Comparison of ENCODE assay signal across 13 cellular contexts in genomic region chr7:52917982-52918578, GRCh38.
A peak's percentile ranks its signal among the peaks of the same experiment; 100 is the strongest.
DNase-seq lines count a peak whose midpoint lies in the region; ATAC-seq and TF ChIP-seq lines count a peak whose summit lies in the region.
"Had no signal": no experiment of that assay in that cellular context is flagged by ENCODE, and none has a peak within 500 bp of the region (broad histone marks: within the 10 kb centered on the region; RNA-seq: fewer than 3 reads in every experiment).

No MANE protein-coding gene starts in this region.

- 0 out of 2 replicates have a peak, but pooled peaks have one; percentile 9 for TF ChIP-seq CTCF in GM12874 (IDR thresholded peaks at IDR 0.05; ENCODE audit: insufficient read depth, low read depth, low read length)

- intact Hi-C loops in left colon (cut with DNase I, micrococcal nuclease): no loop called here
- intact Hi-C loops in posterior vena cava (cut with DNase I): no loop called here

- peak; percentile 48 for ATAC-seq in left colon
- ATAC-seq: naive thymus-derived CD4-positive, alpha-beta T cell; stimulated activated naive CD8-positive, alpha-beta T cell treated with anti-CD3 and anti-CD28 coated beads, Interleukin-15, Interleukin-2, amounts not matched to agents 100 U/mL and 50 U/mL, for 24 hours had no signal

- DNase-seq in HT1080 (ENCODE audit: low read depth) (peak; percentile 7), SW480 (ENCODE audit: low spot score) (peak; percentile 26), left colon (peak in 1 of 2 donors; percentile 18), posterior vena cava (ENCODE audit: low spot score) (no peak), UCSD-AML1 (lab: John Stamatoyannopoulos, UW; ENCODE audit: unreplicated experiment) (no peak)
- no peak for DNase-seq in stimulated activated CD4-positive, alpha-beta T cell treated with anti-CD3 and anti-CD28 coated beads, Interleukin-12 subunit alpha, Interleukin-12 subunit beta, amount 100 ng/mL, for 4 hours
- no peak for DNase-seq in stimulated activated CD4-positive, alpha-beta T cell treated with anti-CD3 and anti-CD28 coated beads, Interleukin-2, amount 100 ng/mL, for 48 hours
- DNase-seq: activated naive CD8-positive, alpha-beta T cell treated with anti-CD3 and anti-CD28 coated beads, Interleukin-2, amount 10 ng/mL, durations not matched to agents 7 days and 5 days; effector CD8-positive, alpha-beta T cell; naive thymus-derived CD4-positive, alpha-beta T cell; NCI-H1930; stimulated activated naive CD8-positive, alpha-beta T cell treated with anti-CD3 and anti-CD28 coated beads, Interleukin-15, Interleukin-2, amounts not matched to agents 100 U/mL and 50 U/mL, for 24 hours had no signal

Comparison
In these comparisons a context has a peak if more than half of its experiments do, and no peak if none do; other contexts are left out.
1. DNase-seq: peak in HT1080 (single experiment) and SW480 (single experiment); none in posterior vena cava (single experiment), stimulated activated CD4-positive, alpha-beta T cell treated with anti-CD3 and anti-CD28 coated beads, Interleukin-12 subunit alpha, Interleukin-12 subunit beta, amount 100 ng/mL, for 4 hours (single experiment), UCSD-AML1 (single experiment) and stimulated activated CD4-positive, alpha-beta T cell treated with anti-CD3 and anti-CD28 coated beads, Interleukin-2, amount 100 ng/mL, for 48 hours (0 of 2).